ENCODE assay signal across 10 cellular contexts in genomic region chr20:48525400-48525799, GRCh38.
"Had no signal": no experiment of that assay in that cellular context is flagged by ENCODE, and none has a peak within 500 bp of the region (broad histone marks: within the 10 kb centered on the region; RNA-seq: fewer than 3 reads in every experiment).

No MANE protein-coding gene starts in this region.

- H3K4me3 ChIP-seq: GM23248 had no signal

- H3K27ac Mint-ChIP-seq: H9, HFFc6 had no signal

- DNase-seq: GM23248, GOT3, H9, HCEC 1CT, HFFc6, IMR-90, KBM-7 had no signal

- H3K4me2 ChIP-seq: KMS-11 had no signal

- H3K27ac ChIP-seq: GM23248, KMS-11 had no signal

- H3K9me3 Mint-ChIP-seq: H9 had no signal

- FAIRE-seq: H54, HTR-8/SVneo had no signal

- H3K4me3 Mint-ChIP-seq: H9, HFFc6 had no signal

- H3K9ac ChIP-seq: GM23248, KMS-11 had no signal

- H2AFZ ChIP-seq: GM23248 had no signal
